Comparison of ENCODE assay signal across 14 cellular contexts in genomic region chr2:164504253-164504652, GRCh38.
DNase-seq lines count a peak whose midpoint lies in the region; ATAC-seq and TF ChIP-seq lines count a peak whose summit lies in the region.
"Had no signal": no experiment of that assay in that cellular context is flagged by ENCODE, and none has a peak within 500 bp of the region (broad histone marks: within the 10 kb centered on the region; RNA-seq: fewer than 3 reads in every experiment).

No MANE protein-coding gene starts in this region.

- H3K27ac Mint-ChIP-seq in activated CD4-positive, alpha-beta T cell treated with anti-CD3 and anti-CD28 coated beads, Interleukin-2, amount 10 ng/mL, durations not matched to agents 7 days and 5 days: no peak overlapping the region
- H3K27ac Mint-ChIP-seq: activated naive CD8-positive, alpha-beta T cell treated with anti-CD3 and anti-CD28 coated beads, Interleukin-2, amount 50 U/mL, for 24 hours had no signal

- H3F3A ChIP-seq in GM23248 (ENCODE audit: insufficient read depth): no peaks in the 10 kb centered on the region

- no peak overlapping the region for H2AFZ ChIP-seq in GM23248

- H3K27me3 ChIP-seq in GM23248 (replicated peaks; ENCODE audit: insufficient read depth) (no peaks in the 10 kb centered on the region), left lung (no peaks in the 10 kb centered on the region)

- H3K4me1 Mint-ChIP-seq in activated CD4-positive, alpha-beta T cell treated with anti-CD3 and anti-CD28 coated beads, Interleukin-2, amount 10 ng/mL, durations not matched to agents 7 days and 5 days: no peaks in the 10 kb centered on the region
- H3K4me1 Mint-ChIP-seq: activated naive CD8-positive, alpha-beta T cell treated with anti-CD3 and anti-CD28 coated beads, Interleukin-2, amount 50 U/mL, for 24 hours had no signal

- no peaks in the 10 kb centered on the region for H3K9me3 ChIP-seq in GM23248 (ENCODE audit: low read depth)
- H3K9me3 ChIP-seq in left lung: no peaks in the 10 kb centered on the region

- POLR2A ChIA-PET in AG04449 (lab: Yijun Ruan, JAX): no interaction called here
- POLR2A ChIA-PET in activated CD4-positive, alpha-beta T cell treated with anti-CD3 and anti-CD28 coated beads, Interleukin-2, amount 10 ng/mL, durations not matched to agents 7 days and 5 days (lab: Charles Lee): no interaction called here

- no peaks in the 10 kb centered on the region for H3K27me3 Mint-ChIP-seq in activated CD4-positive, alpha-beta T cell treated with anti-CD3 and anti-CD28 coated beads, Interleukin-2, amount 10 ng/mL, durations not matched to agents 7 days and 5 days
- H3K27me3 Mint-ChIP-seq: activated naive CD8-positive, alpha-beta T cell treated with anti-CD3 and anti-CD28 coated beads, Interleukin-2, amount 50 U/mL, for 24 hours had no signal

- H3K4me3 ChIP-seq in AG04449 (ENCODE audit: low read depth, low read length): no peak overlapping the region
- H3K4me3 ChIP-seq in GM23248: no peak overlapping the region
- no peak overlapping the region for H3K4me3 ChIP-seq in left lung

- no peaks in the 10 kb centered on the region for H3K9me2 ChIP-seq in GM23248 (ENCODE audit: insufficient read depth)

- CTCF ChIA-PET in AG04449 (lab: Yijun Ruan, JAX): no interaction called here
- CTCF ChIA-PET in activated CD4-positive, alpha-beta T cell treated with anti-CD3 and anti-CD28 coated beads, Interleukin-2, amount 10 ng/mL, durations not matched to agents 7 days and 5 days (lab: Charles Lee): no interaction called here

- no peak overlapping the region for H3K27ac ChIP-seq in GM23248
- H3K27ac ChIP-seq in left lung: no peak overlapping the region
- H3K27ac ChIP-seq: HL-60 had no signal

- in situ Hi-C loops in GM23248 (cut with MboI) (no loop called here), SK-MEL-5 (cut with HindIII; ENCODE audit: low pct_unique_long_range_greater_than_20kb, low sequenced_read_pairs) (no loop called here)

- H3K36me3 ChIP-seq in GM23248 (ENCODE audit: low read depth) (no peaks in the 10 kb centered on the region), left lung (no peaks in the 10 kb centered on the region)

- no peaks in the 10 kb centered on the region for H4K20me1 ChIP-seq in GM23248 (ENCODE audit: insufficient read depth)

- H3K4me2 ChIP-seq in GM23248 (ENCODE audit: unreplicated experiment): no peak overlapping the region

- H3K4me1 ChIP-seq in GM23248 (ENCODE audit: insufficient read depth) (no peaks in the 10 kb centered on the region), left lung (no peaks in the 10 kb centered on the region)

- H3K9me3 Mint-ChIP-seq in activated CD4-positive, alpha-beta T cell treated with anti-CD3 and anti-CD28 coated beads, Interleukin-2, amount 10 ng/mL, durations not matched to agents 7 days and 5 days: no peaks in the 10 kb centered on the region

- WGBS in GM23248 (ENCODE audit: low coverage in 1 of 2, low lambda C conversion rate in 2 of 2, missing lambda C conversion rate in 2 of 2), 2 experiments: 80 to 85% methylated on average over 4 of the region's 4 CpGs

- no peak for ATAC-seq in left lung
- ATAC-seq: activated naive CD8-positive, alpha-beta T cell treated with anti-CD3 and anti-CD28 coated beads, Interleukin-2, amount 50 U/mL, for 24 hours had no signal

- no peaks in the 10 kb centered on the region for H3K36me3 Mint-ChIP-seq in activated CD4-positive, alpha-beta T cell treated with anti-CD3 and anti-CD28 coated beads, Interleukin-2, amount 10 ng/mL, durations not matched to agents 7 days and 5 days (ENCODE audit: low read depth)

- DNase-seq in AG04449 (ENCODE audit: low read depth, low spot score) (no peak), GM23248 (peak; percentile 16), SK-MEL-5 (ENCODE audit: low read depth, low spot score) (peak; percentile 66), iPS DF 4.7 (ENCODE audit: extremely low read depth, low spot score) (peak; percentile 25), NOMO-1 (lab: John Stamatoyannopoulos, UW; ENCODE audit: unreplicated experiment in 2 of 2) (no peak), left lung (no peak)
- no peak for DNase-seq in activated CD4-positive, alpha-beta T cell treated with anti-CD3 and anti-CD28 coated beads, Interleukin-2, amount 10 ng/mL, durations not matched to agents 7 days and 5 days
- no peak for DNase-seq in activated CD4-positive, alpha-beta T cell treated with anti-CD3 and anti-CD28 coated beads, Interleukin-2, amount 50 U/mL, for 4 hours
- DNase-seq: activated CD8-positive, alpha-beta memory T cell treated with anti-CD3 and anti-CD28 coated beads for 24 hours; activated naive CD8-positive, alpha-beta T cell treated with anti-CD3 and anti-CD28 coated beads, Interleukin-2, amount 50 U/mL, for 24 hours; effector CD8-positive, alpha-beta T cell; NCI-H2171; stimulated activated CD4-positive, alpha-beta T cell treated with anti-CD3 and anti-CD28 coated beads, Interleukin-1b, Interleukin-23, amount 100 ng/mL, for 48 hours had no signal

- no peak overlapping the region for H3K9ac ChIP-seq in GM23248

- no peak overlapping the region for H3K4me3 Mint-ChIP-seq in activated CD4-positive, alpha-beta T cell treated with anti-CD3 and anti-CD28 coated beads, Interleukin-2, amount 10 ng/mL, durations not matched to agents 7 days and 5 days
- H3K4me3 Mint-ChIP-seq: activated naive CD8-positive, alpha-beta T cell treated with anti-CD3 and anti-CD28 coated beads, Interleukin-2, amount 50 U/mL, for 24 hours had no signal

- no peaks in the 10 kb centered on the region for H3K79me2 ChIP-seq in GM23248 (ENCODE audit: insufficient read depth)

- peak; percentile 6 for TF ChIP-seq CTCF in AG04449 (IDR thresholded peaks at IDR 0.05; ENCODE audit: insufficient read depth, low read length, missing control alignments)
- TF ChIP-seq CTCF in left lung (IDR thresholded peaks at IDR 0.05): no peak

- intact Hi-C loops in left lung (cut with DNase I): no loop called here

Comparison
In these comparisons a context has a peak if more than half of its experiments do, and no peak if none do; other contexts are left out.
1. DNase-seq: peak in GM23248 (single experiment), SK-MEL-5 (single experiment) and iPS DF 4.7 (single experiment); none in AG04449 (single experiment), activated CD4-positive, alpha-beta T cell treated with anti-CD3 and anti-CD28 coated beads, Interleukin-2, amount 10 ng/mL, durations not matched to agents 7 days and 5 days (single experiment), NOMO-1 (0 of 2), left lung (0 of 2) and activated CD4-positive, alpha-beta T cell treated with anti-CD3 and anti-CD28 coated beads, Interleukin-2, amount 50 U/mL, for 4 hours (0 of 2).